18 cellular contexts compared by ENCODE assay signal in genomic region chr4:1488831-1489638, GRCh38.
A peak's percentile ranks its signal among the peaks of the same experiment; 100 is the strongest.
DNase-seq lines count a peak whose midpoint lies in the region; ATAC-seq, FAIRE-seq and TF ChIP-seq lines count a peak whose summit lies in the region.
"Had no signal": no experiment of that assay in that cellular context is flagged by ENCODE, and none has a peak within 500 bp of the region (broad histone marks: within the 10 kb centered on the region; RNA-seq: fewer than 3 reads in every experiment).

No MANE protein-coding gene starts in this region.

- H4K91ac ChIP-seq in neuronal stem cell (ENCODE audit: low read depth, low read length, poor library complexity): no peak overlapping the region

- peak overlapping the region; percentile 83 for H3K18ac ChIP-seq in neuronal stem cell (ENCODE audit: low read length)

- peaks cover 24% of the 10 kb centered on the region for H3K9me3 Mint-ChIP-seq in activated naive CD8-positive, alpha-beta T cell treated with anti-CD3 and anti-CD28 coated beads, Interleukin-2, amount 10 ng/mL, durations not matched to agents 7 days and 5 days
- peaks cover 24% of the 10 kb centered on the region for H3K9me3 Mint-ChIP-seq in activated naive CD8-positive, alpha-beta T cell treated with anti-CD3 and anti-CD28 coated beads for 36 hours
- H3K9me3 Mint-ChIP-seq in CD14-positive monocyte: peaks cover 31 to 36% (median 32%) of the 10 kb centered on the region in 7 donors
- H3K9me3 Mint-ChIP-seq in glutamatergic neuron (ENCODE audit: unreplicated experiment): peaks cover 13% of the 10 kb centered on the region

- no peak overlapping the region for H2AFZ ChIP-seq in neuronal stem cell (ENCODE audit: low read length)
- H2AFZ ChIP-seq: GM23338 had no signal

- POLR2A ChIA-PET in activated naive CD8-positive, alpha-beta T cell treated with anti-CD3 and anti-CD28 coated beads, Interleukin-2, amount 10 ng/mL, durations not matched to agents 7 days and 5 days (lab: Charles Lee): no interaction called here

- peak overlapping the region; percentile 43 for H4K8ac ChIP-seq in neuronal stem cell (ENCODE audit: low read depth, low read length)

- H3K36me3 ChIP-seq in neuronal stem cell (replicated peaks in 1 of 2; ENCODE audit: control insufficient read depth in 2 of 2, insufficient read depth in 2 of 2, low read length in 2 of 2): no peaks in the 10 kb centered on the region
- no peaks in the 10 kb centered on the region for H3K36me3 ChIP-seq in SJCRH30

- no peaks in the 10 kb centered on the region for H3K36me3 Mint-ChIP-seq in activated naive CD8-positive, alpha-beta T cell treated with anti-CD3 and anti-CD28 coated beads, Interleukin-2, amount 10 ng/mL, durations not matched to agents 7 days and 5 days
- peaks cover 9% of the 10 kb centered on the region for H3K36me3 Mint-ChIP-seq in activated naive CD8-positive, alpha-beta T cell treated with anti-CD3 and anti-CD28 coated beads for 36 hours
- H3K36me3 Mint-ChIP-seq in CD14-positive monocyte (no peaks in the 10 kb centered on the region), glutamatergic neuron (ENCODE audit: unreplicated experiment) (peaks cover 14% of the 10 kb centered on the region)

- H3K27ac ChIP-seq in neuronal stem cell (replicated peaks; ENCODE audit: low read length): no peak overlapping the region
- H3K27ac ChIP-seq in SJCRH30: no peak overlapping the region
- H3K27ac ChIP-seq: KMS-11 had no signal

- no peak for FAIRE-seq in H54 (lab: Jason Lieb, UNC)
- FAIRE-seq: A204.1, GM12878, GM18507 had no signal

- no peak overlapping the region for H2BK120ac ChIP-seq in neuronal stem cell (ENCODE audit: low read depth, low read length)

- H3K27me3 Mint-ChIP-seq in activated naive CD8-positive, alpha-beta T cell treated with anti-CD3 and anti-CD28 coated beads, Interleukin-2, amount 10 ng/mL, durations not matched to agents 7 days and 5 days: peaks cover 6% of the 10 kb centered on the region
- H3K27me3 Mint-ChIP-seq in activated naive CD8-positive, alpha-beta T cell treated with anti-CD3 and anti-CD28 coated beads for 36 hours: peaks cover 10% of the 10 kb centered on the region
- H3K27me3 Mint-ChIP-seq in CD14-positive monocyte (ENCODE audit: low read depth in 3 of 3) (peaks cover 5 to 14% (median 10%) of the 10 kb centered on the region in 3 donors), glutamatergic neuron (ENCODE audit: unreplicated experiment) (peaks cover 6% of the 10 kb centered on the region)

- H3K27ac Mint-ChIP-seq in activated naive CD8-positive, alpha-beta T cell treated with anti-CD3 and anti-CD28 coated beads, Interleukin-2, amount 10 ng/mL, durations not matched to agents 7 days and 5 days: no peak overlapping the region
- H3K27ac Mint-ChIP-seq in activated naive CD8-positive, alpha-beta T cell treated with anti-CD3 and anti-CD28 coated beads for 36 hours: no peak overlapping the region
- no peak overlapping the region for H3K27ac Mint-ChIP-seq in CD14-positive monocyte
- no peak overlapping the region for H3K27ac Mint-ChIP-seq in glutamatergic neuron (ENCODE audit: unreplicated experiment)
- H3K27ac Mint-ChIP-seq: GM23338 had no signal

- H2BK15ac ChIP-seq in neuronal stem cell (ENCODE audit: low read length): no peak overlapping the region

- H3K4me3 Mint-ChIP-seq in activated naive CD8-positive, alpha-beta T cell treated with anti-CD3 and anti-CD28 coated beads, Interleukin-2, amount 10 ng/mL, durations not matched to agents 7 days and 5 days: no peak overlapping the region
- no peak overlapping the region for H3K4me3 Mint-ChIP-seq in activated naive CD8-positive, alpha-beta T cell treated with anti-CD3 and anti-CD28 coated beads for 36 hours
- H3K4me3 Mint-ChIP-seq in CD14-positive monocyte: no peak overlapping the region
- H3K4me3 Mint-ChIP-seq in glutamatergic neuron (ENCODE audit: unreplicated experiment): no peak overlapping the region
- H3K4me3 Mint-ChIP-seq: GM23338 had no signal

- peak overlapping the region; percentile 70 for H3K9ac ChIP-seq in neuronal stem cell (ENCODE audit: low read depth, low read length, poor library complexity)
- H3K9ac ChIP-seq: KMS-11 had no signal

- peak overlapping the region in 1 of 2 donors; percentile 4 for H3K4me3 ChIP-seq in neuronal stem cell (ENCODE audit: low read length in 2 of 2)
- no peak overlapping the region for H3K4me3 ChIP-seq in SJCRH30
- H3K4me3 ChIP-seq: GM12878, GM23338 had no signal

- TF ChIP-seq CTCF in CD14-positive monocyte (IDR thresholded peaks at IDR 0.05): no peak
- TF ChIP-seq CTCF in glutamatergic neuron (IDR thresholded peaks at IDR 0.05; ENCODE audit: partially characterized antibody, unreplicated experiment): no peak

- peak; percentile 7 for DNase-seq in activated naive CD8-positive, alpha-beta T cell treated with anti-CD3 and anti-CD28 coated beads, Interleukin-2, amount 10 ng/mL, durations not matched to agents 7 days and 5 days
- no peak for DNase-seq in activated naive CD8-positive, alpha-beta T cell treated with anti-CD3 and anti-CD28 coated beads for 36 hours
- DNase-seq in CD14-positive monocyte (ENCODE audit: low spot score) (peak; percentile 37), glutamatergic neuron (peak; percentile 7), neuronal stem cell (ENCODE audit: low spot score) (no peak), NCI-H1436 (lab: John Stamatoyannopoulos, UW) (no peak), SJCRH30 (no peak), H54 (ENCODE audit: insufficient read length, low spot score) (no peak)
- DNase-seq: C1 segment of cervical spinal cord, DMS 273 treated with DMSO at 0.1 percent for 48 hours, GDM1, NCI-H1436 treated with DMSO at 0.1 percent for 48 hours, NCI-H524 had no signal

- H3K4ac ChIP-seq in neuronal stem cell (ENCODE audit: low read length): no peak overlapping the region

- H2BK5ac ChIP-seq in neuronal stem cell (ENCODE audit: low read length): no peak overlapping the region

- peak overlapping the region; percentile 10 for H2BK12ac ChIP-seq in neuronal stem cell (ENCODE audit: low read length)

- H3K9me3 ChIP-seq in neuronal stem cell (replicated peaks in 1 of 2; ENCODE audit: control insufficient read depth in 2 of 2, insufficient read depth in 1 of 2, low read depth in 1 of 2, low read length in 2 of 2) (peaks cover 13 to 14% of the 10 kb centered on the region in 2 donors), SJCRH30 (replicated peaks) (peaks cover 9% of the 10 kb centered on the region; the same call in 1 of the 2 replicates)

- H3K23ac ChIP-seq in neuronal stem cell (ENCODE audit: low read depth, low read length, poor library complexity): peak overlapping the region; percentile 55

- ATAC-seq in activated naive CD8-positive, alpha-beta T cell treated with anti-CD3 and anti-CD28 coated beads, Interleukin-2, amount 10 ng/mL, durations not matched to agents 7 days and 5 days (ENCODE audit: low read depth): no peak
- ATAC-seq: GM12878, GM23338 had no signal

- H3K4me1 ChIP-seq in neuronal stem cell (ENCODE audit: control insufficient read depth in 2 of 2, insufficient read depth in 1 of 2, low read depth in 1 of 2, low read length in 2 of 2) (no peaks in the 10 kb centered on the region), SJCRH30 (peaks cover 2% of the 10 kb centered on the region; the same call in 1 of the 2 replicates)

- H3K79me1 ChIP-seq in neuronal stem cell (ENCODE audit: low read depth, low read length): no peaks in the 10 kb centered on the region

- H3K14ac ChIP-seq in neuronal stem cell (ENCODE audit: low read length): no peak overlapping the region

- intact Hi-C loops in CD14-positive monocyte (cut with micrococcal nuclease): no loop called here

- no peak overlapping the region for H3K4me2 ChIP-seq in neuronal stem cell (ENCODE audit: insufficient read depth, low read length, poor library complexity, severe bottlenecking)
- H3K4me2 ChIP-seq: GM23338, KMS-11 had no signal

- peaks cover 0 to 24% (median 0%) of the 10 kb centered on the region in 3 experiments for H3K27me3 ChIP-seq in neuronal stem cell (ENCODE audit: control insufficient read depth in 3 of 3, insufficient read depth in 3 of 3, low read depth in 1 of 3, low read length in 3 of 3)
- no peaks in the 10 kb centered on the region for H3K27me3 ChIP-seq in SJCRH30

- H3K4me1 Mint-ChIP-seq in activated naive CD8-positive, alpha-beta T cell treated with anti-CD3 and anti-CD28 coated beads, Interleukin-2, amount 10 ng/mL, durations not matched to agents 7 days and 5 days: no peaks in the 10 kb centered on the region
- no peaks in the 10 kb centered on the region for H3K4me1 Mint-ChIP-seq in activated naive CD8-positive, alpha-beta T cell treated with anti-CD3 and anti-CD28 coated beads for 36 hours
- H3K4me1 Mint-ChIP-seq in CD14-positive monocyte (no peaks in the 10 kb centered on the region), glutamatergic neuron (ENCODE audit: low read depth, unreplicated experiment) (no peaks in the 10 kb centered on the region)
- H3K4me1 Mint-ChIP-seq: GM23338 had no signal

- TF ChIP-seq POLR2A in H54 (IDR thresholded peaks at IDR 0.05; ENCODE audit: low read depth, low read length): no peak

- peak overlapping the region; percentile 37 for H2AK5ac ChIP-seq in neuronal stem cell (ENCODE audit: low read depth, low read length)

- no CpG with 5 or more reads among the region's 28 CpGs for WGBS in neuronal stem cell (ENCODE audit: extremely low coverage in 2 of 2, insufficient read length in 2 of 2, insufficient replicate concordance in 1 of 2), 2 donors

Comparison
In these comparisons a context has a peak if more than half of its experiments do, and no peak if none do; other contexts are left out.
1. DNase-seq: peak in activated naive CD8-positive, alpha-beta T cell treated with anti-CD3 and anti-CD28 coated beads, Interleukin-2, amount 10 ng/mL, durations not matched to agents 7 days and 5 days (single experiment), CD14-positive monocyte (single experiment) and glutamatergic neuron (single experiment); none in activated naive CD8-positive, alpha-beta T cell treated with anti-CD3 and anti-CD28 coated beads for 36 hours (single experiment), neuronal stem cell (single experiment), NCI-H1436 (single experiment), SJCRH30 (0 of 2) and H54 (single experiment).